2 cellular contexts compared by ENCODE assay signal in genomic region chr6:132560087-132560486, GRCh38. TPM values are rescaled to one million over a fixed set of nuclear protein-coding genes. Genes with fewer than 3 reads are reported as not detected.
"Had no signal": no experiment of that assay in that cellular context is flagged by ENCODE, and none has a peak within 500 bp of the region (broad histone marks: within the 10 kb centered on the region; RNA-seq: fewer than 3 reads in every experiment).

No MANE protein-coding gene starts in this region.

RNA-seq across cellular contexts. Expression of gene TAAR8, which starts 7.6 kb away (rescaled TPM):
- total RNA-seq: G401, GM12878 had no signal
- polyA plus RNA-seq: GM12878 had no signal

RNA-seq across cellular contexts. Expression of gene TAAR6, which starts 10.0 kb away (rescaled TPM):
- total RNA-seq: G401, GM12878 had no signal
- polyA plus RNA-seq: GM12878 had no signal

RNA-seq across cellular contexts. Expression of gene TAAR9, which starts 22.0 kb away (rescaled TPM):
- total RNA-seq: G401, GM12878 had no signal
- polyA plus RNA-seq: GM12878 had no signal

RNA-seq across cellular contexts. Expression of gene TAAR5, which starts 29.5 kb away (rescaled TPM):
- total RNA-seq: G401, GM12878 had no signal
- polyA plus RNA-seq: GM12878 had no signal
